8 cellular contexts compared by ENCODE assay signal in the genomic region with DNA sequence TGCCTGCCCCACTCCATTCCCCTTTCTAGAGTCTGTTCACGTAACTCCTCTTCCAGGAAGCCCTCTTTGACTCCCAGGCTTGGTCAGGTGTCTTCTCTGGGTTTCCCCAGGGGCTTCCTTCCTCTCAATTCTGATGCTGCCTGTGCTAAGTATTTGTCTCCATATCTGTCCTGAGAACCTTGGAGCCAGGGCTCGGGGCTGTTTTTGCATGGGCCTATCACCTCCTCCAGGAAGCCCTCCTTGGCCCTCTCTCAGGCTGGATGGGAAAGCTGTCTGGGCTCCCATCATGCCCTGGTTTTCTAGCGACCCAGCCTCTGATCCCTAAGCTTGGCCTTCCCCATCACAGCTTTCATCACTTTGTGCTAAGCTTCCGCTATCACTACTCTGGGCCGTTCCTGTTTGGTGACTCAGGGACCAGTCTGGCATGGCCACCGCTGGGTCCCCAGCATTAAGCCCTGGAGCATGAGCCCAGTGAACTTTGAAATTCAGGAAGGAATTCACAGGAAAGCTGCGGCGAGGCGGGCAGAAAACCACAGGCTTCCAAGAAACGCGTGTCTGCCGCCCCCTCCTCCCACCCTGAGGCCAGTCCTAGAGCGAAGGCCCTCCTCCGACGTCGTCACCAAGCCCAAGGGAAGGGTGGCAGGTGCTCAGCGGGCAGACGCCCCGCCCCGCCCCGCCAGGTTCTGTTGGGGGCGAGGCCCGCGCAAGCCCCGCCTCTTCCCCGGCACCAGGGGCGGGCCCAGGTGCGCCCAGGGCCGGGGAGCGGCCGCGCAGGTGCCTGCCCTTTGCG. TPM values are rescaled to one million over a fixed set of nuclear protein-coding genes. Genes with fewer than 3 reads are reported as not detected.
A peak's percentile ranks its signal among the peaks of the same experiment; 100 is the strongest.
DNase-seq lines count a peak whose midpoint lies in the region; ATAC-seq and TF ChIP-seq lines count a peak whose summit lies in the region.

No MANE protein-coding gene starts in this region.

- H3K4me1 ChIP-seq in Peyer's patch (peaks cover 0 to 15% (median 6%) of the 10 kb centered on the region in 4 donors), rectal smooth muscle tissue (ENCODE audit: control insufficient read depth, insufficient read depth, low read length) (no peaks in the 10 kb centered on the region), vagina (peaks cover 38% of the 10 kb centered on the region)

- peaks cover 30% of the 10 kb centered on the region for H3K27me3 Mint-ChIP-seq in activated naive CD4-positive, alpha-beta T cell treated with anti-CD3 and anti-CD28 coated beads, Interleukin-2, amount 10 ng/mL, durations not matched to agents 7 days and 5 days

- H3K36me3 Mint-ChIP-seq in activated naive CD4-positive, alpha-beta T cell treated with anti-CD3 and anti-CD28 coated beads, Interleukin-2, amount 10 ng/mL, durations not matched to agents 7 days and 5 days, result no peaks in the 10 kb centered on the region

- DNase-seq in DMS114 treated with DMSO at 0.1 percent for 48 hours (lab: John Stamatoyannopoulos, UW; ENCODE audit: unreplicated experiment) (peak; percentile 21), Peyer's patch (peak; percentile 82 to 98 (median 95)), left cardiac atrium (peak; percentile 49), vagina (ENCODE audit: extremely low spot score in 2 of 2) (no peak)
- peak; percentile 80 for DNase-seq in activated naive CD4-positive, alpha-beta T cell treated with anti-CD3 and anti-CD28 coated beads, Interleukin-2, amount 10 ng/mL, durations not matched to agents 7 days and 5 days

- H3K9me3 ChIP-seq in Peyer's patch, result no peaks in the 10 kb centered on the region
- H3K9me3 ChIP-seq in vagina, result no peaks in the 10 kb centered on the region

- TF ChIP-seq CTCF in Peyer's patch (IDR thresholded peaks at IDR 0.05) (no peak), vagina (IDR thresholded peaks at IDR 0.05) (no peak)

- intact Hi-C loops in left cardiac atrium (cut with DNase I) (no loop called here), vagina (cut with DNase I) (no loop called here)

- H3K9me3 Mint-ChIP-seq in activated naive CD4-positive, alpha-beta T cell treated with anti-CD3 and anti-CD28 coated beads, Interleukin-2, amount 10 ng/mL, durations not matched to agents 7 days and 5 days, result no peaks in the 10 kb centered on the region

- ATAC-seq in HG03280 (IDR thresholded peaks at IDR 0.05; ENCODE audit: unreplicated experiment), result peak; percentile 68
- peak; percentile 70 to 77 for ATAC-seq in left cardiac atrium
- no peak for ATAC-seq in GM19351 (IDR thresholded peaks at IDR 0.05; ENCODE audit: unreplicated experiment)

- peak overlapping the region; percentile 68 for H3K4me3 Mint-ChIP-seq in activated naive CD4-positive, alpha-beta T cell treated with anti-CD3 and anti-CD28 coated beads, Interleukin-2, amount 10 ng/mL, durations not matched to agents 7 days and 5 days

- H3K27me3 ChIP-seq in Peyer's patch, result peaks cover 0 to 4% of the 10 kb centered on the region in 2 donors
- no peaks in the 10 kb centered on the region for H3K27me3 ChIP-seq in rectal smooth muscle tissue (ENCODE audit: control insufficient read depth, insufficient read depth, low read length)
- H3K27me3 ChIP-seq in vagina, result no peaks in the 10 kb centered on the region

- H3K36me3 ChIP-seq in Peyer's patch, result no peaks in the 10 kb centered on the region
- no peaks in the 10 kb centered on the region for H3K36me3 ChIP-seq in rectal smooth muscle tissue (ENCODE audit: control insufficient read depth, insufficient read depth, low read length)
- no peaks in the 10 kb centered on the region for H3K36me3 ChIP-seq in vagina

- peak overlapping the region; percentile 48 to 85 (median 74) for H3K4me3 ChIP-seq in Peyer's patch
- H3K4me3 ChIP-seq in rectal smooth muscle tissue (ENCODE audit: low read length), result peak overlapping the region; percentile 81
- H3K4me3 ChIP-seq in vagina, result peak overlapping the region; percentile 61 to 76

- TF ChIP-seq POLR2A in Peyer's patch (IDR thresholded peaks at IDR 0.05), result no peak
- TF ChIP-seq POLR2A in vagina (IDR thresholded peaks at IDR 0.05), result no peak

- CTCF ChIA-PET in activated naive CD4-positive, alpha-beta T cell treated with anti-CD3 and anti-CD28 coated beads, Interleukin-2, amount 10 ng/mL, durations not matched to agents 7 days and 5 days (lab: Charles Lee), result interaction anchor here (1.0 kb wide), 1 partner anchor 357 kb away, joined by 3 read pairs; a partner anchor contains a TSS

- H3K27ac ChIP-seq in Peyer's patch (peak overlapping the region; percentile 79 to 98 (median 86)), rectal smooth muscle tissue (ENCODE audit: low read depth, low read length) (peak overlapping the region; percentile 45), vagina (peak overlapping the region; percentile 87)

- H3K27ac Mint-ChIP-seq in activated naive CD4-positive, alpha-beta T cell treated with anti-CD3 and anti-CD28 coated beads, Interleukin-2, amount 10 ng/mL, durations not matched to agents 7 days and 5 days, result peak overlapping the region; percentile 77

- peaks cover 24% of the 10 kb centered on the region for H3K4me1 Mint-ChIP-seq in activated naive CD4-positive, alpha-beta T cell treated with anti-CD3 and anti-CD28 coated beads, Interleukin-2, amount 10 ng/mL, durations not matched to agents 7 days and 5 days

- no peak overlapping the region for H3K9ac ChIP-seq in rectal smooth muscle tissue (ENCODE audit: low read length)

RNA-seq across cellular contexts. Expression of a gene that starts 0.5 kb away (rescaled TPM):
- total RNA-seq in Peyer's patch, result 1,000 to 10,000 TPM in 2 of 4 donors, 100 to 1,000 TPM in 2; 158 to 1,321 (median 873) TPM
- total RNA-seq in left cardiac atrium, result 10 to 100 TPM in 1 of 2 donors, 1 to 10 TPM in 1; 8.6 to 13.6 TPM
- total RNA-seq in vagina, result 174 TPM

RNA-seq across cellular contexts. Expression of a gene that starts 7.7 kb away (rescaled TPM):
- total RNA-seq in Peyer's patch (10 to 100 TPM in 2 of 4 donors, 1 to 10 TPM in 2; 8.2 to 28.1 (median 17.7) TPM), left cardiac atrium (10 to 100 TPM; 34.4 to 67.0 TPM), vagina (86.9 TPM)

RNA-seq across cellular contexts. Expression of a gene that starts 39.9 kb away (rescaled TPM):
- total RNA-seq in Peyer's patch (not detected), left cardiac atrium (under 1 TPM in 1 of 2 donors, not detected in 1; 0.26 TPM), vagina (not detected)

RNA-seq across cellular contexts. Expression of a gene that starts 40.2 kb away (rescaled TPM):
- total RNA-seq in Peyer's patch (100 to 1,000 TPM in 3 of 4 donors, 10 to 100 TPM in 1; 39.6 to 444 (median 348) TPM), left cardiac atrium (1 to 10 TPM; 2.1 to 5.9 TPM), vagina (96.5 TPM)

RNA-seq across cellular contexts. Expression of a gene that starts 51.9 kb away (rescaled TPM):
- total RNA-seq in Peyer's patch (10 to 100 TPM; 11.6 to 31.4 (median 15.0) TPM), left cardiac atrium (10 to 100 TPM; 24.2 to 31.5 TPM), vagina (32.9 TPM)

Comparison
In these comparisons a context has a peak if more than half of its experiments do, and no peak if none do; other contexts are left out.
1. DNase-seq: peak in DMS114 treated with DMSO at 0.1 percent for 48 hours (single experiment), Peyer's patch (3 of 3), activated naive CD4-positive, alpha-beta T cell treated with anti-CD3 and anti-CD28 coated beads, Interleukin-2, amount 10 ng/mL, durations not matched to agents 7 days and 5 days (single experiment) and left cardiac atrium (single experiment); none in vagina (0 of 2).
2. RNA of a gene that starts 0.5 kb away (total RNA-seq): 158 to 1,321 TPM in Peyer's patch and 174 TPM in vagina (single experiment); 8.6 to 13.6 TPM in left cardiac atrium; every median in the first group is over 10 times any median in the second.
3. Peak in every context shown above with its lines, with median percentiles within 50 percentile points of each other: H3K27ac ChIP-seq and H3K4me3 ChIP-seq.